15 cellular contexts compared by ENCODE assay signal in the genomic region with DNA sequence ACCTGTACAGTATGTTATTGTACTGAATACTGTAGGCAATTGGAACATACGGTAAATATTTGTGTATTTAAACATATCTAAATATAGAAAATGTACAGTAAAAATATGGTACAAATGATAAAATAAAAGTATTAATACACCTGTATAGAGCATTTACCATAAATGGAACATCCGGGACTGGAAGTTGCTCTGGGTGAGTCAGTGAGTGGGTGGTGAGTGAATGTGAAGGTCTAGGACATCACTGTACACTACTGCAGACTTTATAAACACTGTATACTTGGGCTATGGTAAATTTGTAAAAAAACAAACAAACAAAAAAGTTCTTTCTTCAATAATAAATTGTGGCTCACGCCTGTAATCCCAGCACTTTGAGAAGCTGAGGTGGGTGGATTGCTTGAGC. TPM values are rescaled to one million over a fixed set of nuclear protein-coding genes. Genes with fewer than 3 reads are reported as not detected.
DNase-seq lines count a peak whose midpoint lies in the region; ATAC-seq and TF ChIP-seq lines count a peak whose summit lies in the region.
"Had no signal": no experiment of that assay in that cellular context is flagged by ENCODE, and none has a peak within 500 bp of the region (broad histone marks: within the 10 kb centered on the region; RNA-seq: fewer than 3 reads in every experiment).

No MANE protein-coding gene starts in this region.

- ATAC-seq in PC-3 (no peak), esophagus mucosa (no peak)
- ATAC-seq: A549 had no signal

- H3F3A ChIP-seq in PC-3 (ENCODE audit: low read length, unreplicated experiment): no peaks in the 10 kb centered on the region

- H3K9me3 Mint-ChIP-seq in CD4-positive, alpha-beta memory T cell: peaks cover 0 to 5% (median 0%) of the 10 kb centered on the region in 8 donors
- H3K9me3 Mint-ChIP-seq: CD8-positive, alpha-beta memory T cell had no signal

- in situ Hi-C loops in brain microvascular endothelial cell (cut with HindIII; ENCODE audit: low pct_ligation_motif_present, low sequenced_read_pairs): no loop called here

- no peak for TF ChIP-seq CTCF in HEK293 (tag by site-specific recombination; IDR thresholded peaks at IDR 0.05)
- TF ChIP-seq CTCF in PC-3 (conservative IDR thresholded peaks at IDR 0.05; ENCODE audit: low read depth, low read length): no peak
- TF ChIP-seq CTCF in brain microvascular endothelial cell (IDR thresholded peaks at IDR 0.05; ENCODE audit: low read depth, low read length, missing control alignments): no peak
- TF ChIP-seq CTCF in fibroblast of mammary gland (conservative IDR thresholded peaks at IDR 0.05; ENCODE audit: control insufficient read depth, insufficient read depth, low read depth, low read length): no peak
- no peak for TF ChIP-seq CTCF in prostate gland (IDR thresholded peaks at IDR 0.05)

- H3K36me3 Mint-ChIP-seq in CD4-positive, alpha-beta memory T cell: no peaks in the 10 kb centered on the region
- H3K36me3 Mint-ChIP-seq: CD14-positive monocyte; CD8-positive, alpha-beta memory T cell had no signal

- H3K9me2 ChIP-seq in PC-3 (replicated peaks; ENCODE audit: low read length): no peaks in the 10 kb centered on the region

- no peak overlapping the region for H3K4me3 Mint-ChIP-seq in CD4-positive, alpha-beta memory T cell
- H3K4me3 Mint-ChIP-seq: CD14-positive monocyte; CD8-positive, alpha-beta memory T cell had no signal

- BruUV-seq in PC-3 (replicated peaks; lab: Mats Ljungman, UMichigan): no TSS peak

- CTCF ChIA-PET in HEK293 (lab: Yijun Ruan, JAX) (interaction anchor here (0.6 kb wide), 1 partner anchor 100 kb away, joined by 3 read pairs; no protein-coding TSS in a partner anchor), PC-3 (lab: Charles Lee) (no interaction called here)
- CTCF ChIA-PET in CD4-positive, alpha-beta memory T cell (lab: Charles Lee; ENCODE audit: partially characterized antibody): no interaction called here

- H4K20me1 ChIP-seq in PC-3 (ENCODE audit: low read length): no peaks in the 10 kb centered on the region

- no peak for TF ChIP-seq POLR2A in prostate gland (IDR thresholded peaks at IDR 0.05)

- H3K27me3 ChIP-seq in PC-3 (ENCODE audit: low read length) (no peaks in the 10 kb centered on the region), brain microvascular endothelial cell (replicated peaks) (no peaks in the 10 kb centered on the region), prostate gland (replicated peaks; ENCODE audit: insufficient read depth) (no peaks in the 10 kb centered on the region)
- no peaks in the 10 kb centered on the region for H3K27me3 ChIP-seq in CD4-positive, alpha-beta memory T cell (ENCODE audit: insufficient read depth, low read length)

- DNase-seq in PC-3 (peak; percentile 16), brain microvascular endothelial cell (peak; percentile 3), fibroblast of mammary gland (ENCODE audit: low read depth) (peak; percentile 26), prostate gland (ENCODE audit: low spot score) (no peak), ureter (ENCODE audit: low spot score) (no peak)
- DNase-seq in CD4-positive, alpha-beta memory T cell: no peak
- DNase-seq: Caco-2; CD8-positive, alpha-beta memory T cell; DND-41; GF-D8; KBM-7 had no signal

- H3K27me3 Mint-ChIP-seq in CD4-positive, alpha-beta memory T cell: no peaks in the 10 kb centered on the region

- H3K27ac ChIP-seq in HEK293 (ENCODE audit: extremely low read depth, low read depth, low read length) (no peak overlapping the region), PC-3 (ENCODE audit: low read length) (no peak overlapping the region), brain microvascular endothelial cell (no peak overlapping the region), prostate gland (no peak overlapping the region)
- no peak overlapping the region for H3K27ac ChIP-seq in CD4-positive, alpha-beta memory T cell (ENCODE audit: low read depth, low read length)
- H3K27ac ChIP-seq: A549 had no signal

- H3K9ac ChIP-seq in PC-3 (ENCODE audit: low read length): no peak overlapping the region

- POLR2A ChIA-PET in HEK293 (lab: Yijun Ruan, JAX) (no interaction called here), PC-3 (lab: Charles Lee; ENCODE audit: unreplicated experiment) (no interaction called here)
- POLR2A ChIA-PET in CD4-positive, alpha-beta memory T cell (lab: Charles Lee; ENCODE audit: partially characterized antibody): no interaction called here

- WGBS in prostate gland: 61% methylated on average over 3 of the region's 3 CpGs

- H3K4me3 ChIP-seq in HEK293 (ENCODE audit: low read depth, low read length) (no peak overlapping the region), PC-3 (ENCODE audit: low read length) (no peak overlapping the region), brain microvascular endothelial cell (ENCODE audit: low read depth, low read length) (no peak overlapping the region), fibroblast of mammary gland (ENCODE audit: control insufficient read depth, low read depth, low read length) (no peak overlapping the region), prostate gland (no peak overlapping the region)
- H3K4me3 ChIP-seq in CD4-positive, alpha-beta memory T cell (ENCODE audit: low read length in 2 of 2): no peak overlapping the region
- H3K4me3 ChIP-seq: A549 had no signal

- no peaks in the 10 kb centered on the region for H3K9me3 ChIP-seq in HEK293 (ENCODE audit: control insufficient read depth, insufficient read depth, low read depth, low read length)
- H3K9me3 ChIP-seq in PC-3 (ENCODE audit: low read length): no peaks in the 10 kb centered on the region
- no peaks in the 10 kb centered on the region for H3K9me3 ChIP-seq in CD4-positive, alpha-beta memory T cell (ENCODE audit: control insufficient read depth in 1 of 2, low read length in 2 of 2)
- no peaks in the 10 kb centered on the region for H3K9me3 ChIP-seq in prostate gland
- H3K9me3 ChIP-seq: A549, Caco-2 had no signal

- H3K27ac Mint-ChIP-seq in CD4-positive, alpha-beta memory T cell: no peak overlapping the region
- H3K27ac Mint-ChIP-seq: CD8-positive, alpha-beta memory T cell had no signal

- H3K4me1 ChIP-seq in HEK293 (ENCODE audit: control insufficient read depth, insufficient read depth, low read length) (no peaks in the 10 kb centered on the region), PC-3 (ENCODE audit: insufficient read depth, low read length) (no peaks in the 10 kb centered on the region), prostate gland (replicated peaks) (no peaks in the 10 kb centered on the region)
- no peaks in the 10 kb centered on the region for H3K4me1 ChIP-seq in CD4-positive, alpha-beta memory T cell (ENCODE audit: insufficient read depth, low read length)
- H3K4me1 ChIP-seq: A549, Caco-2 had no signal

- H3K79me2 ChIP-seq in PC-3 (ENCODE audit: low read length): no peaks in the 10 kb centered on the region

- H3K4me1 Mint-ChIP-seq in CD4-positive, alpha-beta memory T cell: no peaks in the 10 kb centered on the region
- H3K4me1 Mint-ChIP-seq: CD14-positive monocyte; CD8-positive, alpha-beta memory T cell had no signal

- no peaks in the 10 kb centered on the region for H3K36me3 ChIP-seq in HEK293 (ENCODE audit: control insufficient read depth in 2 of 2, insufficient read depth in 1 of 2, low read length in 2 of 2)
- H3K36me3 ChIP-seq in PC-3 (ENCODE audit: low read depth, low read length): no peaks in the 10 kb centered on the region
- no peaks in the 10 kb centered on the region for H3K36me3 ChIP-seq in brain microvascular endothelial cell (replicated peaks)
- no peaks in the 10 kb centered on the region for H3K36me3 ChIP-seq in CD4-positive, alpha-beta memory T cell (ENCODE audit: insufficient read depth, low read length)
- H3K36me3 ChIP-seq in prostate gland: no peaks in the 10 kb centered on the region

- no peak overlapping the region for H2AFZ ChIP-seq in PC-3 (ENCODE audit: low read length)

- H3K4me2 ChIP-seq in PC-3 (ENCODE audit: low read length): no peak overlapping the region
- H3K4me2 ChIP-seq: A549 had no signal

- intact Hi-C loops in PC-3 (cut with micrococcal nuclease): no loop called here
- intact Hi-C loops in CD4-positive, alpha-beta memory T cell (cut with micrococcal nuclease): no loop called here
- intact Hi-C loops in prostate gland (cut with DNase I): no loop called here

TF ChIP-seq in HEK293, 187 proteins besides CTCF, POLR2A, EP300 and RAD21:
- no peak for TF ChIP-seq ZNF510 (tag by site-specific recombination; IDR thresholded peaks at IDR 0.05; ENCODE audit: insufficient replicate concordance)
- TF ChIP-seq, protein P1, sequence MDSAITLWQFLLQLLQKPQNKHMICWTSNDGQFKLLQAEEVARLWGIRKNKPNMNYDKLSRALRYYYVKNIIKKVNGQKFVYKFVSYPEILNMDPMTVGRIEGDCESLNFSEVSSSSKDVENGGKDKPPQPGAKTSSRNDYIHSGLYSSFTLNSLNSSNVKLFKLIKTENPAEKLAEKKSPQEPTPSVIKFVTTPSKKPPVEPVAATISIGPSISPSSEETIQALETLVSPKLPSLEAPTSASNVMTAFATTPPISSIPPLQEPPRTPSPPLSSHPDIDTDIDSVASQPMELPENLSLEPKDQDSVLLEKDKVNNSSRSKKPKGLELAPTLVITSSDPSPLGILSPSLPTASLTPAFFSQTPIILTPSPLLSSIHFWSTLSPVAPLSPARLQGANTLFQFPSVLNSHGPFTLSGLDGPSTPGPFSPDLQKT (IDR thresholded peaks at IDR 0.05; ENCODE audit: borderline replicate concordance, low read depth, low read length): peak; percentile 60; the same call in 1 of the 2 replicates
- no peak for TF ChIP-seq ZNF366 (tag by site-specific recombination; conservative IDR thresholded peaks at IDR 0.05)
- no peak for TF ChIP-seq ZNF629 (tag by site-specific recombination; IDR thresholded peaks at IDR 0.05)
- TF ChIP-seq, protein P2, sequence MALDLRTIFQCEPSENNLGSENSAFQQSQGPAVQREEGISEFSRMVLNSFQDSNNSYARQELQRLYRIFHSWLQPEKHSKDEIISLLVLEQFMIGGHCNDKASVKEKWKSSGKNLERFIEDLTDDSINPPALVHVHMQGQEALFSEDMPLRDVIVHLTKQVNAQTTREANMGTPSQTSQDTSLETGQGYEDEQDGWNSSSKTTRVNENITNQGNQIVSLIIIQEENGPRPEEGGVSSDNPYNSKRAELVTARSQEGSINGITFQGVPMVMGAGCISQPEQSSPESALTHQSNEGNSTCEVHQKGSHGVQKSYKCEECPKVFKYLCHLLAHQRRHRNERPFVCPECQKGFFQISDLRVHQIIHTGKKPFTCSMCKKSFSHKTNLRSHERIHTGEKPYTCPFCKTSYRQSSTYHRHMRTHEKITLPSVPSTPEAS (tag by site-specific recombination; IDR thresholded peaks at IDR 0.05): no peak
- no peak for TF ChIP-seq ZNF157 (tag by site-specific recombination; IDR thresholded peaks at IDR 0.05)
TF ChIP-seq in HEK293: peak in this region for 1.

RNA-seq across cellular contexts. Expression of a gene that starts 52.4 kb away (rescaled TPM):
- total RNA-seq in PC-3 (2014; rRNA removed): 42.4 and 51.8 TPM in 2 replicates
- 10 to 100 TPM; 32.3 to 32.8 TPM for total RNA-seq in CD4-positive, alpha-beta memory T cell
- 10 to 100 TPM; 55.5 to 58.3 TPM for polyA plus RNA-seq in CD4-positive, alpha-beta memory T cell
- 18.7 TPM for total RNA-seq in esophagus mucosa
- total RNA-seq in prostate gland: 100 to 1,000 TPM; 246 to 296 TPM
- 248 TPM for total RNA-seq in ureter

Comparison
In these comparisons a context has a peak if more than half of its experiments do, and no peak if none do; other contexts are left out.
1. DNase-seq: peak in PC-3 (single experiment), brain microvascular endothelial cell (single experiment) and fibroblast of mammary gland (single experiment); none in CD4-positive, alpha-beta memory T cell (0 of 5), prostate gland (single experiment) and ureter (single experiment).